1 cellular context compared by ENCODE assay signal in the genomic region with DNA sequence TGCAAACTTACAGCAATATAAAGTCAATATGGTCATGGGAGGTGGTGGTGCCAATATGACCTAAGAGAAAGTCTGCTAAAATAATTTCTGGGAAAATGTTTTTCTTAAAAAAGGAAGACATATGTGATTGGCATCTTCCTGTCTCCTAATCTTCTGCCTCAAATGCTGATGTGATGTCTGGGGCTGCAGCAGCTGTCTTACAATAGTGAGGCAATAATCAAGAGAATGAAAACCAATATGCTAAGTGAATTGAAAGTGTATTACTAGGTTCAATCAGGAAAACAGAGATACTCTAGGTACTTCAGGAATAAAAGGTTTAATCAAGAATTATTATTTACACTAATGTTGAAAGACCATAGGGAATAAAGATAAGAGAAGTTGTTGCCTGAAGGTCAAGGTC.
A peak's percentile ranks its signal among the peaks of the same experiment; 100 is the strongest.
TF ChIP-seq lines count a peak whose summit lies in the region.

No MANE protein-coding gene starts in this region.

TF ChIP-seq in WTC11, 78 proteins besides CTCF, POLR2A, EP300 and RAD21:
- TF ChIP-seq, protein P1, sequence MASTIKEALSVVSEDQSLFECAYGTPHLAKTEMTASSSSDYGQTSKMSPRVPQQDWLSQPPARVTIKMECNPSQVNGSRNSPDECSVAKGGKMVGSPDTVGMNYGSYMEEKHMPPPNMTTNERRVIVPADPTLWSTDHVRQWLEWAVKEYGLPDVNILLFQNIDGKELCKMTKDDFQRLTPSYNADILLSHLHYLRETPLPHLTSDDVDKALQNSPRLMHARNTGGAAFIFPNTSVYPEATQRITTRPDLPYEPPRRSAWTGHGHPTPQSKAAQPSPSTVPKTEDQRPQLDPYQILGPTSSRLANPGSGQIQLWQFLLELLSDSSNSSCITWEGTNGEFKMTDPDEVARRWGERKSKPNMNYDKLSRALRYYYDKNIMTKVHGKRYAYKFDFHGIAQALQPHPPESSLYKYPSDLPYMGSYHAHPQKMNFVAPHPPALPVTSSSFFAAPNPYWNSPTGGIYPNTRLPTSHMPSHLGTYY (CRISPR knock-in tag; IDR thresholded peaks at IDR 0.05) = no peak
- TF ChIP-seq CREM (CRISPR knock-in tag; IDR thresholded peaks at IDR 0.05) (no peak), ZNF263 (CRISPR knock-in tag; IDR thresholded peaks at IDR 0.05; ENCODE audit: low read depth) (no peak), GTF2I (CRISPR knock-in tag; conservative IDR thresholded peaks at IDR 0.05) (0 out of 2 replicates have a peak, but pooled peaks have one; percentile 11), NFATC4 (CRISPR knock-in tag; IDR thresholded peaks at IDR 0.05) (no peak), ZNF671 (CRISPR knock-in tag; IDR thresholded peaks at IDR 0.05) (no peak)
- TF ChIP-seq, protein P2, sequence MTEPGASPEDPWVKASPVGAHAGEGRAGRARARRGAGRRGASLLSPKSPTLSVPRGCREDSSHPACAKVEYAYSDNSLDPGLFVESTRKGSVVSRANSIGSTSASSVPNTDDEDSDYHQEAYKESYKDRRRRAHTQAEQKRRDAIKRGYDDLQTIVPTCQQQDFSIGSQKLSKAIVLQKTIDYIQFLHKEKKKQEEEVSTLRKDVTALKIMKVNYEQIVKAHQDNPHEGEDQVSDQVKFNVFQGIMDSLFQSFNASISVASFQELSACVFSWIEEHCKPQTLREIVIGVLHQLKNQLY (CRISPR knock-in tag; IDR thresholded peaks at IDR 0.05) = no peak
TF ChIP-seq in WTC11: peak in this region for 1.
